10 cellular contexts compared by ENCODE assay signal in genomic region chr22:40414838-40415505, GRCh38. TPM values are rescaled to one million over a fixed set of nuclear protein-coding genes. Genes with fewer than 3 reads are reported as not detected.
A peak's percentile ranks its signal among the peaks of the same experiment; 100 is the strongest.
DNase-seq lines count a peak whose midpoint lies in the region; TF ChIP-seq lines count a peak whose summit lies in the region.
"Had no signal": no experiment of that assay in that cellular context is flagged by ENCODE, and none has a peak within 500 bp of the region (broad histone marks: within the 10 kb centered on the region; RNA-seq: fewer than 3 reads in every experiment).

No MANE protein-coding gene starts in this region.

- peaks cover 11% of the 10 kb centered on the region for H3K4me1 ChIP-seq in left ventricle myocardium inferior
- H3K4me1 ChIP-seq in right atrium auricular region: peaks cover 0 to 14% of the 10 kb centered on the region in 2 donors
- H3K4me1 ChIP-seq in OCI-LY7 (ENCODE audit: insufficient read depth, low read length, poor library complexity, severe bottlenecking): peaks cover 99% of the 10 kb centered on the region
- H3K4me1 ChIP-seq in transverse colon: peaks cover 0 to 14% (median 6%) of the 10 kb centered on the region in 4 donors

- H3K27ac ChIP-seq in left ventricle myocardium inferior (replicated peaks) (peak overlapping the region; percentile 22), right atrium auricular region (peak overlapping the region in 1 of 2 donors; percentile 17), OCI-LY7 (ENCODE audit: low read depth, low read length, poor library complexity, severe bottlenecking) (peak overlapping the region; percentile 98), epithelial cell of prostate (peak overlapping the region; percentile 11), transverse colon (peak overlapping the region; percentile 11 to 57 (median 16))

- no peak for TF ChIP-seq EP300 in transverse colon (IDR thresholded peaks at IDR 0.05; ENCODE audit: low read depth)

- in situ Hi-C loops in transverse colon (cut with MboI; ENCODE audit: low pct_ligation_motif_present in 1 of 4, low pct_unique_long_range_greater_than_20kb in 1 of 4, low sequenced_read_pairs in 3 of 4): no loop called here

- H3K4me3 ChIP-seq in left ventricle myocardium inferior: no peak overlapping the region
- no peak overlapping the region for H3K4me3 ChIP-seq in right atrium auricular region
- peak overlapping the region; percentile 61 for H3K4me3 ChIP-seq in OCI-LY7 (ENCODE audit: low read depth, low read length, poor library complexity, severe bottlenecking)
- H3K4me3 ChIP-seq in transverse colon: no peak overlapping the region

- no peak overlapping the region for H2AFZ ChIP-seq in OCI-LY7 (ENCODE audit: low read length)

- TF ChIP-seq POLR2A in transverse colon (IDR thresholded peaks at IDR 0.05): no peak

- POLR2A ChIA-PET in OCI-LY7 (lab: Charles Lee): interaction anchor here (0.5 to 2.1 kb wide), 14 partner anchors 14 to 358 kb away, joined by 3 to 13 read pairs (median 4); no protein-coding TSS in a partner anchor

- H3K27me3 ChIP-seq in left ventricle myocardium inferior (ENCODE audit: low read depth): no peaks in the 10 kb centered on the region
- no peaks in the 10 kb centered on the region for H3K27me3 ChIP-seq in right atrium auricular region
- H3K27me3 ChIP-seq in transverse colon: no peaks in the 10 kb centered on the region

- no peaks in the 10 kb centered on the region for H3K9me3 ChIP-seq in left ventricle myocardium inferior (replicated peaks)
- no peaks in the 10 kb centered on the region for H3K9me3 ChIP-seq in right atrium auricular region
- H3K9me3 ChIP-seq in OCI-LY7 (ENCODE audit: low read length): no peaks in the 10 kb centered on the region
- H3K9me3 ChIP-seq in transverse colon: no peaks in the 10 kb centered on the region

- TF ChIP-seq CTCF in left ventricle myocardium inferior (IDR thresholded peaks at IDR 0.05; ENCODE audit: borderline replicate concordance) (no peak), right atrium auricular region (IDR thresholded peaks at IDR 0.05) (no peak), OCI-LY7 (conservative IDR thresholded peaks at IDR 0.05; ENCODE audit: low read length) (0 out of 2 replicates have a peak, but pooled peaks have one; percentile 28), transverse colon (IDR thresholded peaks at IDR 0.05) (no peak)

- 40 to 71% methylated on average over 1 to 10 of the region's 10 CpGs for WGBS in transverse colon (ENCODE audit: low coverage in 1 of 2), 2 donors

- no peaks in the 10 kb centered on the region for H3K9me2 ChIP-seq in OCI-LY7 (ENCODE audit: insufficient read depth, low read length)

- H3K36me3 ChIP-seq in left ventricle myocardium inferior (peaks cover 64% of the 10 kb centered on the region), right atrium auricular region (peaks cover 67% of the 10 kb centered on the region), OCI-LY7 (ENCODE audit: insufficient read depth, low read length) (peaks cover 75% of the 10 kb centered on the region), transverse colon (peaks cover 0 to 37% (median 9%) of the 10 kb centered on the region in 4 donors)

- H3K79me2 ChIP-seq in OCI-LY7 (ENCODE audit: insufficient read depth, low read depth, low read length): peaks cover 3% of the 10 kb centered on the region; the same call in 1 of the 2 replicates

- DNase-seq in left ventricle myocardium inferior: no peak
- no peak for DNase-seq in right atrium auricular region (ENCODE audit: low spot score)
- DNase-seq in OCI-LY7 (ENCODE audit: low spot score): peak; percentile 74
- DNase-seq in epithelial cell of prostate (ENCODE audit: low read depth, low spot score): no peak
- DNase-seq in transverse colon: peak; percentile 68
- DNase-seq in NCI-H1436 treated with DMSO at 0.1 percent for 48 hours (lab: John Stamatoyannopoulos, UW): no peak
- no peak for DNase-seq in T-helper 9 cell
- DNase-seq in RKO (ENCODE audit: low spot score): no peak
- DNase-seq: activated CD4-positive, alpha-beta T cell treated with anti-CD3 and anti-CD28 coated beads, Interleukin-2, amount 50 U/mL, for 48 hours; NCI-H82 had no signal

- H4K20me1 ChIP-seq in OCI-LY7 (ENCODE audit: insufficient read depth, low read length): no peaks in the 10 kb centered on the region

- BruUV-seq in OCI-LY7 (replicated peaks; lab: Mats Ljungman, UMichigan): TSS peak; percentile 88

- peak overlapping the region; percentile 93 for H3K4me2 ChIP-seq in OCI-LY7 (ENCODE audit: low read length)

- intact Hi-C loops in left ventricle myocardium inferior (cut with micrococcal nuclease): no loop called here
- intact Hi-C loops in OCI-LY7 (cut with micrococcal nuclease; ENCODE audit: unreplicated experiment): loop anchor here (1.0 to 2.0 kb wide), 3 partner anchors 21 to 222 kb away; partner anchors contain the start of gene MRTFA
- intact Hi-C loops in transverse colon (cut with DNase I; ENCODE audit: low total_unique reads): loop anchor here (1.0 kb wide), 1 partner anchor 22 kb away; no protein-coding TSS in a partner anchor

- CTCF ChIA-PET in OCI-LY7 (lab: Charles Lee; ENCODE audit: unreplicated experiment): interaction anchor here (0.9 to 1.7 kb wide), 4 partner anchors 13 to 30 kb away, joined by 3 to 6 read pairs (median 4); no protein-coding TSS in a partner anchor

RNA-seq across cellular contexts. Expression of gene SGSM3, which starts 44.6 kb away (rescaled TPM):
- 40.4 TPM for total RNA-seq in left ventricle myocardium inferior
- 10 to 100 TPM; 29.0 to 36.3 TPM for total RNA-seq in right atrium auricular region
- total RNA-seq in OCI-LY7 (2014; rRNA removed; shearing (Covaris generic)): 168 and 197 TPM in 2 replicates
- total RNA-seq in OCI-LY7 (2022): 130 and 144 TPM in 2 replicates
- total RNA-seq in transverse colon: 100 to 1,000 TPM in 2 of 4 donors, 10 to 100 TPM in 2; 84.5 to 274 (median 172) TPM

Comparison
In these comparisons a context has a peak if more than half of its experiments do, and no peak if none do; other contexts are left out.
1. DNase-seq: peak in OCI-LY7 (single experiment) and transverse colon (single experiment); none in left ventricle myocardium inferior (single experiment), right atrium auricular region (single experiment), epithelial cell of prostate (single experiment), NCI-H1436 treated with DMSO at 0.1 percent for 48 hours (single experiment), T-helper 9 cell (single experiment) and RKO (single experiment).